In the genomic region with DNA sequence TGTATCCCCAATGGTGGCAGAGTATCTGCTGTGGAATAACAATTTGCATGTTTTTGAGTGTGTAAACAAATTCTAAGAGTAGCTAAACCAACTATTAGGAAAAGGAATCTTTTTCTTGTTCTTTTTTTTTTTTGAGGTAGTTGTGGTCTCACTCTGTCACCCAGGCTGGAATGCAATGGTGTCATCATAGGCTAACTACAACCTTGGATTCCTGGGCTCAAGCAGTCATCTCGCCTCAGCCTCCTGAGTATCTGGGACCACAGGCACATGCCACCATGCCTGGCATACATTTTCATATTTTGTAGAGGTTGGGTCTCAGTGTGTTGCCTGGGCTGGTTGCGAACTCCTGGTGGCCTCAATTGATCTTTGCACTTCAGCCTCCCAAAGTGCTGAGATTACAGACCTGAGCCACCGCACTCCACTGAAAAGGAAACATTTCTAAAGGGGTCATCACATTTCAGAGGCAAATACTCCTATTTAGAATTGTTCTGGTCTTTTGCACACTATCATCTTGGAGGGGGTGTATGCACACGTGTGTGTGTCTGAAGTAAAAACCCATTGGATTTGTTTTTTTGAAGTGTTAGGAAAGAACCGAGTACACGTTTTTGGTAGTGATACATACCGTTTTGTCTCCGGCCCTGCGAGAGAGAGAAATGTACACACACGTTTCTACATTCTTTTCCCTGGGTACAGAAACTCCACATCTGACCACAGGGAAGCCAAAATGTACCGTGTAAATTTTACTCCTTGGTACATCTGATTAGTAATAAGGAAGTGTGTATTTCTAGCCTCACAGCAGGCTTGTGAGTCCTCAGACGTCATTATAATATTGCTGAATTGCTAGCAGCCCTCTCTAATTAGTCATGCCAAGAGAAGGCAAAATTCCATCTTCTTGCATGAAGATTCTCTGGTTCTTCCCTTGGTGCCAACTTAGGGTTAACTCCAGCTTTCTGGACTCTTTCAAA, we compare ENCODE assay signal across 1 cellular context.
TF ChIP-seq lines count a peak whose summit lies in the region.

No MANE protein-coding gene starts in this region.

TF ChIP-seq in HepG2, 621 proteins besides CTCF, POLR2A, EP300 and RAD21 (continued from another document):
- TF ChIP-seq, protein P1, sequence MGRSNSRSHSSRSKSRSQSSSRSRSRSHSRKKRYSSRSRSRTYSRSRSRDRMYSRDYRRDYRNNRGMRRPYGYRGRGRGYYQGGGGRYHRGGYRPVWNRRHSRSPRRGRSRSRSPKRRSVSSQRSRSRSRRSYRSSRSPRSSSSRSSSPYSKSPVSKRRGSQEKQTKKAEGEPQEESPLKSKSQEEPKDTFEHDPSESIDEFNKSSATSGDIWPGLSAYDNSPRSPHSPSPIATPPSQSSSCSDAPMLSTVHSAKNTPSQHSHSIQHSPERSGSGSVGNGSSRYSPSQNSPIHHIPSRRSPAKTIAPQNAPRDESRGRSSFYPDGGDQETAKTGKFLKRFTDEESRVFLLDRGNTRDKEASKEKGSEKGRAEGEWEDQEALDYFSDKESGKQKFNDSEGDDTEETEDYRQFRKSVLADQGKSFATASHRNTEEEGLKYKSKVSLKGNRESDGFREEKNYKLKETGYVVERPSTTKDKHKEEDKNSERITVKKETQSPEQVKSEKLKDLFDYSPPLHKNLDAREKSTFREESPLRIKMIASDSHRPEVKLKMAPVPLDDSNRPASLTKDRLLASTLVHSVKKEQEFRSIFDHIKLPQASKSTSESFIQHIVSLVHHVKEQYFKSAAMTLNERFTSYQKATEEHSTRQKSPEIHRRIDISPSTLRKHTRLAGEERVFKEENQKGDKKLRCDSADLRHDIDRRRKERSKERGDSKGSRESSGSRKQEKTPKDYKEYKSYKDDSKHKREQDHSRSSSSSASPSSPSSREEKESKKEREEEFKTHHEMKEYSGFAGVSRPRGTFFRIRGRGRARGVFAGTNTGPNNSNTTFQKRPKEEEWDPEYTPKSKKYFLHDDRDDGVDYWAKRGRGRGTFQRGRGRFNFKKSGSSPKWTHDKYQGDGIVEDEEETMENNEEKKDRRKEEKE (IDR thresholded peaks at IDR 0.05) = no peak
- TF ChIP-seq, protein P2, sequence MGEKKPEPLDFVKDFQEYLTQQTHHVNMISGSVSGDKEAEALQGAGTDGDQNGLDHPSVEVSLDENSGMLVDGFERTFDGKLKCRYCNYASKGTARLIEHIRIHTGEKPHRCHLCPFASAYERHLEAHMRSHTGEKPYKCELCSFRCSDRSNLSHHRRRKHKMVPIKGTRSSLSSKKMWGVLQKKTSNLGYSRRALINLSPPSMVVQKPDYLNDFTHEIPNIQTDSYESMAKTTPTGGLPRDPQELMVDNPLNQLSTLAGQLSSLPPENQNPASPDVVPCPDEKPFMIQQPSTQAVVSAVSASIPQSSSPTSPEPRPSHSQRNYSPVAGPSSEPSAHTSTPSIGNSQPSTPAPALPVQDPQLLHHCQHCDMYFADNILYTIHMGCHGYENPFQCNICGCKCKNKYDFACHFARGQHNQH (CRISPR knock-in tag; IDR thresholded peaks at IDR 0.05) = 0 out of 2 replicates have a peak, but pooled peaks have one; percentile 17
- TF ChIP-seq DPF2 (CRISPR knock-in tag; IDR thresholded peaks at IDR 0.05; ENCODE audit: borderline replicate concordance, low read depth) = no peak
- TF ChIP-seq NCOR1 (IDR thresholded peaks at IDR 0.05; ENCODE audit: borderline replicate concordance, low read length) = 0 out of 2 replicates have a peak, but pooled peaks have one; percentile 38
- TF ChIP-seq RARA (CRISPR knock-in tag; IDR thresholded peaks at IDR 0.05) = 0 out of 2 replicates have a peak, but pooled peaks have one; percentile 24
- no peak for TF ChIP-seq AKAP8 (CRISPR knock-in tag; IDR thresholded peaks at IDR 0.05)
- no peak for TF ChIP-seq ATM (IDR thresholded peaks at IDR 0.05; ENCODE audit: borderline replicate concordance)
- TF ChIP-seq ZNF563 (CRISPR knock-in tag; IDR thresholded peaks at IDR 0.05) = no peak
- TF ChIP-seq LCORL (IDR thresholded peaks at IDR 0.05) = no peak
- TF ChIP-seq LCORL (CRISPR knock-in tag; IDR thresholded peaks at IDR 0.05) = peak; percentile 50; the same call in 1 of the 2 replicates
- TF ChIP-seq, protein P3, sequence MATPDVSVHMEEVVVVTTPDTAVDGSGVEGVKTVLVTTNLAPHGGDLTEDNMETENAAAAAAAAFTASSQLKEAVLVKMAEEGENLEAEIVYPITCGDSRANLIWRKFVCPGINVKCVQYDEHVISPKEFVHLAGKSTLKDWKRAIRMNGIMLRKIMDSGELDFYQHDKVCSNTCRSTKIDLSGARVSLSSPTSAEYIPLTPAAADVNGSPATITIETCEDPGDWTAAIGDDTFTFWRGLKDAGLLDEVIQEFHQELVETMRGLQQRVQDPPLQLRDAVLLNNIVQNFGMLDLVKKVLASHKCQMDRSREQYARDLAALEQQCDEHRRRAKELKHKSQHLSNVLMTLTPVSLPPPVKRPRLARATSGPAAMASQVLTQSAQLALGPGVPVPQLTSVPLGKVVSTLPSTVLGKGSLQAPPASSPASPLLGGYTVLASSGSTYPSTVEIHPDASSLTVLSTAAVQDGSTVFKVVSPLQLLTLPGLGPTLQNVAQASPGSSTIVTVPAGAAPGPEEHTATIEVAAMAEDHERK (CRISPR knock-in tag; IDR thresholded peaks at IDR 0.05; ENCODE audit: low read depth) = no peak
- no peak for TF ChIP-seq HNRNPL (IDR thresholded peaks at IDR 0.05; ENCODE audit: low read depth, low read length)
- TF ChIP-seq, protein P4, sequence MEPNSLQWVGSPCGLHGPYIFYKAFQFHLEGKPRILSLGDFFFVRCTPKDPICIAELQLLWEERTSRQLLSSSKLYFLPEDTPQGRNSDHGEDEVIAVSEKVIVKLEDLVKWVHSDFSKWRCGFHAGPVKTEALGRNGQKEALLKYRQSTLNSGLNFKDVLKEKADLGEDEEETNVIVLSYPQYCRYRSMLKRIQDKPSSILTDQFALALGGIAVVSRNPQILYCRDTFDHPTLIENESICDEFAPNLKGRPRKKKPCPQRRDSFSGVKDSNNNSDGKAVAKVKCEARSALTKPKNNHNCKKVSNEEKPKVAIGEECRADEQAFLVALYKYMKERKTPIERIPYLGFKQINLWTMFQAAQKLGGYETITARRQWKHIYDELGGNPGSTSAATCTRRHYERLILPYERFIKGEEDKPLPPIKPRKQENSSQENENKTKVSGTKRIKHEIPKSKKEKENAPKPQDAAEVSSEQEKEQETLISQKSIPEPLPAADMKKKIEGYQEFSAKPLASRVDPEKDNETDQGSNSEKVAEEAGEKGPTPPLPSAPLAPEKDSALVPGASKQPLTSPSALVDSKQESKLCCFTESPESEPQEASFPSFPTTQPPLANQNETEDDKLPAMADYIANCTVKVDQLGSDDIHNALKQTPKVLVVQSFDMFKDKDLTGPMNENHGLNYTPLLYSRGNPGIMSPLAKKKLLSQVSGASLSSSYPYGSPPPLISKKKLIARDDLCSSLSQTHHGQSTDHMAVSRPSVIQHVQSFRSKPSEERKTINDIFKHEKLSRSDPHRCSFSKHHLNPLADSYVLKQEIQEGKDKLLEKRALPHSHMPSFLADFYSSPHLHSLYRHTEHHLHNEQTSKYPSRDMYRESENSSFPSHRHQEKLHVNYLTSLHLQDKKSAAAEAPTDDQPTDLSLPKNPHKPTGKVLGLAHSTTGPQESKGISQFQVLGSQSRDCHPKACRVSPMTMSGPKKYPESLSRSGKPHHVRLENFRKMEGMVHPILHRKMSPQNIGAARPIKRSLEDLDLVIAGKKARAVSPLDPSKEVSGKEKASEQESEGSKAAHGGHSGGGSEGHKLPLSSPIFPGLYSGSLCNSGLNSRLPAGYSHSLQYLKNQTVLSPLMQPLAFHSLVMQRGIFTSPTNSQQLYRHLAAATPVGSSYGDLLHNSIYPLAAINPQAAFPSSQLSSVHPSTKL (CRISPR knock-in tag; IDR thresholded peaks at IDR 0.05) = peak; percentile 26; the same call in 1 of the 2 replicates
- TF ChIP-seq PHF21A (CRISPR knock-in tag; IDR thresholded peaks at IDR 0.05) = 0 out of 2 replicates have a peak, but pooled peaks have one; percentile 23
- TF ChIP-seq TEAD3 (CRISPR knock-in tag; optimal IDR thresholded peaks at IDR 0.05; ENCODE audit: borderline replicate concordance) = peak; percentile 65
- TF ChIP-seq, protein P5, sequence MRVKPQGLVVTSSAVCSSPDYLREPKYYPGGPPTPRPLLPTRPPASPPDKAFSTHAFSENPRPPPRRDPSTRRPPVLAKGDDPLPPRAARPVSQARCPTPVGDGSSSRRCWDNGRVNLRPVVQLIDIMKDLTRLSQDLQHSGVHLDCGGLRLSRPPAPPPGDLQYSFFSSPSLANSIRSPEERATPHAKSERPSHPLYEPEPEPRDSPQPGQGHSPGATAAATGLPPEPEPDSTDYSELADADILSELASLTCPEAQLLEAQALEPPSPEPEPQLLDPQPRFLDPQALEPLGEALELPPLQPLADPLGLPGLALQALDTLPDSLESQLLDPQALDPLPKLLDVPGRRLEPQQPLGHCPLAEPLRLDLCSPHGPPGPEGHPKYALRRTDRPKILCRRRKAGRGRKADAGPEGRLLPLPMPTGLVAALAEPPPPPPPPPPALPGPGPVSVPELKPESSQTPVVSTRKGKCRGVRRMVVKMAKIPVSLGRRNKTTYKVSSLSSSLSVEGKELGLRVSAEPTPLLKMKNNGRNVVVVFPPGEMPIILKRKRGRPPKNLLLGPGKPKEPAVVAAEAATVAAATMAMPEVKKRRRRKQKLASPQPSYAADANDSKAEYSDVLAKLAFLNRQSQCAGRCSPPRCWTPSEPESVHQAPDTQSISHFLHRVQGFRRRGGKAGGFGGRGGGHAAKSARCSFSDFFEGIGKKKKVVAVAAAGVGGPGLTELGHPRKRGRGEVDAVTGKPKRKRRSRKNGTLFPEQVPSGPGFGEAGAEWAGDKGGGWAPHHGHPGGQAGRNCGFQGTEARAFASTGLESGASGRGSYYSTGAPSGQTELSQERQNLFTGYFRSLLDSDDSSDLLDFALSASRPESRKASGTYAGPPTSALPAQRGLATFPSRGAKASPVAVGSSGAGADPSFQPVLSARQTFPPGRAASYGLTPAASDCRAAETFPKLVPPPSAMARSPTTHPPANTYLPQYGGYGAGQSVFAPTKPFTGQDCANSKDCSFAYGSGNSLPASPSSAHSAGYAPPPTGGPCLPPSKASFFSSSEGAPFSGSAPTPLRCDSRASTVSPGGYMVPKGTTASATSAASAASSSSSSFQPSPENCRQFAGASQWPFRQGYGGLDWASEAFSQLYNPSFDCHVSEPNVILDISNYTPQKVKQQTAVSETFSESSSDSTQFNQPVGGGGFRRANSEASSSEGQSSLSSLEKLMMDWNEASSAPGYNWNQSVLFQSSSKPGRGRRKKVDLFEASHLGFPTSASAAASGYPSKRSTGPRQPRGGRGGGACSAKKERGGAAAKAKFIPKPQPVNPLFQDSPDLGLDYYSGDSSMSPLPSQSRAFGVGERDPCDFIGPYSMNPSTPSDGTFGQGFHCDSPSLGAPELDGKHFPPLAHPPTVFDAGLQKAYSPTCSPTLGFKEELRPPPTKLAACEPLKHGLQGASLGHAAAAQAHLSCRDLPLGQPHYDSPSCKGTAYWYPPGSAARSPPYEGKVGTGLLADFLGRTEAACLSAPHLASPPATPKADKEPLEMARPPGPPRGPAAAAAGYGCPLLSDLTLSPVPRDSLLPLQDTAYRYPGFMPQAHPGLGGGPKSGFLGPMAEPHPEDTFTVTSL (CRISPR knock-in tag; IDR thresholded peaks at IDR 0.05; ENCODE audit: borderline replicate concordance) = peak; percentile 53; the same call in 1 of the 2 replicates
TF ChIP-seq in HepG2: peak in this region for 29.
